Comparison of ENCODE assay signal across 22 cellular contexts in the genomic region with DNA sequence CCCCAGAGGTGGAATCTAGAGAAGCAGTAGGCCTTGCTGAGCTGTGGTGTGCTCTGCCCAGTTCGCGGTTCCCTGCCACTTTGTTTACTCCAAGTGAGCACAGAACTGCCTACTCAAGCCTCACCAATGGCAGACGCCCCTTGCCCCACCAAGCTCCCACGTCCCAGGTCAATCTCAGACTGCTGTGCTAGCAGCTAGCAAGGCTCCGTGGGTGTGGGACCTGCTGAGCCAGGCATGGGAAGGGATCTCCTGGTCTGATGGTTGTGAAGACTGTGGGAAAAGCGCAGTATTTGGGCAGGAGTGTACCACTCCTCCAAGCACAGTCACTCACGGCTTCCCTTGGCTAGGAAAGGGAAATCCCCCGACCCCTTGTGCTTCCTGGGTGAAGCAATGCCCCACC. TPM values are rescaled to one million over a fixed set of nuclear protein-coding genes. Genes with fewer than 3 reads are reported as not detected.
DNase-seq lines count a peak whose midpoint lies in the region; ATAC-seq and TF ChIP-seq lines count a peak whose summit lies in the region.
"Had no signal": no experiment of that assay in that cellular context is flagged by ENCODE, and none has a peak within 500 bp of the region (broad histone marks: within the 10 kb centered on the region; RNA-seq: fewer than 3 reads in every experiment).

No MANE protein-coding gene starts in this region.

- H3K27ac ChIP-seq in endodermal cell (ENCODE audit: low read depth, low read length) = no peak overlapping the region
- H3K27ac ChIP-seq: BLaER1 had no signal

- H3K9me3 Mint-ChIP-seq in endodermal cell = no peaks in the 10 kb centered on the region
- no peaks in the 10 kb centered on the region for H3K9me3 Mint-ChIP-seq in activated CD8-positive, alpha-beta memory T cell treated with anti-CD3 and anti-CD28 coated beads, Interleukin-2, amount 10 ng/mL, durations not matched to agents 7 days and 5 days (ENCODE audit: low read depth)
- H3K9me3 Mint-ChIP-seq: CD8-positive, alpha-beta memory T cell had no signal

- DNase-seq in endodermal cell = peak; percentile 37
- peak; percentile 13 for DNase-seq in renal cortical epithelial cell (ENCODE audit: low read depth)
- no peak for DNase-seq in activated CD8-positive, alpha-beta memory T cell treated with anti-CD3 and anti-CD28 coated beads, Interleukin-2, amount 10 ng/mL, durations not matched to agents 7 days and 5 days
- DNase-seq: 8988T; ACHN; BE2C; C1 segment of cervical spinal cord; CD4-positive, alpha-beta memory T cell; CD4-positive, CD25-positive, alpha-beta regulatory T cell; CD8-positive, alpha-beta memory T cell; COR-L47; DMS 273 treated with DMSO at 0.1 percent for 48 hours; DMS153; DMS53; DMS79 treated with DMSO at 0.1 percent for 48 hours; GF-D8 had no signal

- no peaks in the 10 kb centered on the region for H3K9me3 ChIP-seq in endodermal cell (ENCODE audit: control insufficient read depth, low read length)
- H3K9me3 ChIP-seq: BE2C had no signal

- no peak for TF ChIP-seq CTCF in endodermal cell (conservative IDR thresholded peaks at IDR 0.05)

- no peak overlapping the region for H3K4me3 ChIP-seq in endodermal cell (ENCODE audit: low read length)
- H3K4me3 ChIP-seq: BLaER1 had no signal

- H3K36me3 ChIP-seq in endodermal cell (ENCODE audit: control insufficient read depth, insufficient read depth, low read length) = no peaks in the 10 kb centered on the region
- H3K36me3 ChIP-seq: BE2C had no signal

- H3K27me3 Mint-ChIP-seq in endodermal cell (ENCODE audit: insufficient read depth) = peaks cover 5% of the 10 kb centered on the region
- no peaks in the 10 kb centered on the region for H3K27me3 Mint-ChIP-seq in activated CD8-positive, alpha-beta memory T cell treated with anti-CD3 and anti-CD28 coated beads, Interleukin-2, amount 10 ng/mL, durations not matched to agents 7 days and 5 days
- H3K27me3 Mint-ChIP-seq: CD4-positive, alpha-beta memory T cell; CD4-positive, CD25-positive, alpha-beta regulatory T cell; CD8-positive, alpha-beta memory T cell had no signal

- 90 to 93% methylated on average over 3 to 8 of the region's 8 CpGs for WGBS in endodermal cell (ENCODE audit: insufficient coverage in 1 of 2, insufficient read length in 1 of 2), 2 experiments

- CTCF ChIA-PET in activated CD8-positive, alpha-beta memory T cell treated with anti-CD3 and anti-CD28 coated beads, Interleukin-2, amount 10 ng/mL, durations not matched to agents 7 days and 5 days (lab: Charles Lee) = no interaction called here

- peaks cover 13% of the 10 kb centered on the region for H3K36me3 Mint-ChIP-seq in endodermal cell (ENCODE audit: low read depth)
- H3K36me3 Mint-ChIP-seq in activated CD8-positive, alpha-beta memory T cell treated with anti-CD3 and anti-CD28 coated beads, Interleukin-2, amount 10 ng/mL, durations not matched to agents 7 days and 5 days = peaks cover 31% of the 10 kb centered on the region

- no peak for ATAC-seq in activated CD8-positive, alpha-beta memory T cell treated with anti-CD3 and anti-CD28 coated beads, Interleukin-2, amount 10 ng/mL, durations not matched to agents 7 days and 5 days
- no peak for ATAC-seq in HG03442 (IDR thresholded peaks at IDR 0.05; ENCODE audit: unreplicated experiment)
- no peak for ATAC-seq in HG03354 (IDR thresholded peaks at IDR 0.05; ENCODE audit: poor library complexity, severe bottlenecking, unreplicated experiment)

- H3K9ac ChIP-seq in endodermal cell (ENCODE audit: extremely low read depth, low read length, poor library complexity, severe bottlenecking) = no peak overlapping the region
- H3K9ac ChIP-seq: BLaER1 had no signal

- H3K4me1 Mint-ChIP-seq in endodermal cell = no peaks in the 10 kb centered on the region
- H3K4me1 Mint-ChIP-seq in activated CD8-positive, alpha-beta memory T cell treated with anti-CD3 and anti-CD28 coated beads, Interleukin-2, amount 10 ng/mL, durations not matched to agents 7 days and 5 days = peaks cover 9% of the 10 kb centered on the region

- no peak overlapping the region for H3K27ac Mint-ChIP-seq in endodermal cell
- no peak overlapping the region for H3K27ac Mint-ChIP-seq in activated CD8-positive, alpha-beta memory T cell treated with anti-CD3 and anti-CD28 coated beads, Interleukin-2, amount 10 ng/mL, durations not matched to agents 7 days and 5 days

- H3K4me3 Mint-ChIP-seq in endodermal cell = no peak overlapping the region
- H3K4me3 Mint-ChIP-seq in activated CD8-positive, alpha-beta memory T cell treated with anti-CD3 and anti-CD28 coated beads, Interleukin-2, amount 10 ng/mL, durations not matched to agents 7 days and 5 days = no peak overlapping the region
- H3K4me3 Mint-ChIP-seq: CD14-positive monocyte; CD4-positive, alpha-beta memory T cell; CD4-positive, CD25-positive, alpha-beta regulatory T cell; CD8-positive, alpha-beta memory T cell had no signal

- no peaks in the 10 kb centered on the region for H3K27me3 ChIP-seq in endodermal cell (ENCODE audit: control insufficient read depth, insufficient read depth, low read length, poor library complexity, severe bottlenecking)
- H3K27me3 ChIP-seq: BE2C, BLaER1 had no signal

- no peaks in the 10 kb centered on the region for H3K4me1 ChIP-seq in endodermal cell (ENCODE audit: control insufficient read depth, insufficient read depth, low read length)
- H3K4me1 ChIP-seq: BE2C had no signal

RNA-seq across cellular contexts. Expression of gene SLC12A6, which starts 45.0 kb away (rescaled TPM):
- total RNA-seq in endodermal cell (10 to 100 TPM; 18.2 to 23.3 TPM), renal cortical epithelial cell (10.1 and 19.8 TPM in 2 replicates)
- 13.9 TPM for polyA plus RNA-seq in endodermal cell (2013, experiment 1 of 2)
- polyA plus RNA-seq in endodermal cell (2013, experiment 2 of 2) = 12.9 TPM
- 10 to 100 TPM; 28.2 to 55.2 TPM for total RNA-seq in activated CD8-positive, alpha-beta memory T cell treated with anti-CD3 and anti-CD28 coated beads, Interleukin-2, amount 10 ng/mL, durations not matched to agents 7 days and 5 days

RNA-seq across cellular contexts. Expression of gene NOP10, which starts 50.3 kb away (rescaled TPM):
- total RNA-seq in endodermal cell = 100 to 1,000 TPM; 193 to 207 TPM
- 197 TPM for polyA plus RNA-seq in endodermal cell (2013, experiment 1 of 2)
- 189 TPM for polyA plus RNA-seq in endodermal cell (2013, experiment 2 of 2)
- 147 and 242 TPM in 2 replicates for total RNA-seq in renal cortical epithelial cell
- 100 to 1,000 TPM; 166 to 249 TPM for total RNA-seq in activated CD8-positive, alpha-beta memory T cell treated with anti-CD3 and anti-CD28 coated beads, Interleukin-2, amount 10 ng/mL, durations not matched to agents 7 days and 5 days

RNA-seq across cellular contexts. Expression of gene NUTM1, which starts 50.5 kb away (rescaled TPM):
- total RNA-seq in endodermal cell (under 1 TPM in 1 of 2 donors, not detected in 1; 0.09 TPM), renal cortical epithelial cell (not detected in 2 replicates)
- polyA plus RNA-seq in endodermal cell (2013, experiment 1 of 2) = not detected
- polyA plus RNA-seq in endodermal cell (2013, experiment 2 of 2) = not detected
- not detected for total RNA-seq in activated CD8-positive, alpha-beta memory T cell treated with anti-CD3 and anti-CD28 coated beads, Interleukin-2, amount 10 ng/mL, durations not matched to agents 7 days and 5 days
- total RNA-seq: A673; CD4-positive, alpha-beta memory T cell; CD4-positive, CD25-positive, alpha-beta regulatory T cell; CD8-positive, alpha-beta memory T cell had no signal
- polyA plus RNA-seq: AG04450; CD14-positive monocyte; CD4-positive, alpha-beta memory T cell; CD4-positive, CD25-positive, alpha-beta regulatory T cell; CD8-positive, alpha-beta memory T cell had no signal
